14 cellular contexts compared by ENCODE assay signal in genomic region chr7:116674508-116675173, GRCh38. TPM values are rescaled to one million over a fixed set of nuclear protein-coding genes. Genes with fewer than 3 reads are reported as not detected.
DNase-seq lines count a peak whose midpoint lies in the region; ATAC-seq and TF ChIP-seq lines count a peak whose summit lies in the region.
"Had no signal": no experiment of that assay in that cellular context is flagged by ENCODE, and none has a peak within 500 bp of the region (broad histone marks: within the 10 kb centered on the region; RNA-seq: fewer than 3 reads in every experiment).

No MANE protein-coding gene starts in this region.

- no peak overlapping the region for H2BK5ac ChIP-seq in trophoblast cell (ENCODE audit: low read depth, low read length, poor library complexity)

- peaks cover 40% of the 10 kb centered on the region for H3K4me1 ChIP-seq in PC-9 (replicated peaks; ENCODE audit: insufficient read depth)
- H3K4me1 ChIP-seq in trophoblast cell (ENCODE audit: control insufficient read depth in 1 of 2, insufficient read depth in 2 of 2, low read length in 2 of 2) = peaks cover 0 to 8% of the 10 kb centered on the region in 2 experiments

- H3K4me3 ChIP-seq in PC-9 (peak overlapping the region; percentile 98; the same call in 1 of the 2 replicates), epithelial cell of proximal tubule (ENCODE audit: low read depth, low read length) (peak overlapping the region; percentile 78), trophoblast cell (ENCODE audit: low read depth, low read length) (no peak overlapping the region)
- H3K4me3 ChIP-seq: SJSA1 had no signal

- intact Hi-C loops in PC-9 (cut with micrococcal nuclease; ENCODE audit: unreplicated experiment) = loop anchor here (1.0 to 5.0 kb wide), 4 partner anchors 32 to 502 kb away; partner anchors contain the start of gene ST7

- H3K18ac ChIP-seq in trophoblast cell (ENCODE audit: low read length) = no peak overlapping the region

- DNase-seq in EH (ENCODE audit: low read depth) (peak; percentile 74), PC-9 (peak; percentile 22 to 77), epithelial cell of proximal tubule (ENCODE audit: low read depth) (no peak), trophoblast cell (peak; percentile 9 to 43)
- DNase-seq: activated CD4-positive, alpha-beta T cell treated with anti-CD3 and anti-CD28 coated beads, Interleukin-2, amount 50 U/mL, for 1 hour; activated naive CD4-positive, alpha-beta T cell treated with anti-CD3 and anti-CD28 coated beads, Interleukin-2, amount 50 U/mL, for 16 hours; naive thymus-derived CD8-positive, alpha-beta T cell; NCI-H2081 treated with DMSO at 0.1 percent for 48 hours; stimulated activated CD4-positive, alpha-beta T cell treated with anti-CD3 and anti-CD28 coated beads, Interleukin-2, amount 100 ng/mL, for 24 hours had no signal

- POLR2A ChIA-PET in PC-9 (lab: Charles Lee; ENCODE audit: unreplicated experiment) = interaction anchor here (0.5 to 0.7 kb wide), 8 partner anchors 10 to 1627 kb away, joined by 3 to 12 read pairs (median 8); no protein-coding TSS in a partner anchor

- H3K14ac ChIP-seq in trophoblast cell (ENCODE audit: low read length) = no peak overlapping the region

- peak overlapping the region; percentile 91 for H3K4me2 ChIP-seq in PC-9
- no peak overlapping the region for H3K4me2 ChIP-seq in trophoblast cell (ENCODE audit: low read length)

- H3K4ac ChIP-seq in trophoblast cell (ENCODE audit: low read depth, low read length) = no peak overlapping the region

- H4K91ac ChIP-seq in trophoblast cell (ENCODE audit: low read depth, low read length) = no peak overlapping the region

- H2AFZ ChIP-seq in PC-9 = no peak overlapping the region
- H2AFZ ChIP-seq in trophoblast cell (ENCODE audit: insufficient read depth, low read length, poor library complexity) = no peak overlapping the region

- no CpG with 5 or more reads among the region's 7 CpGs for WGBS in trophoblast cell (ENCODE audit: extremely low coverage, insufficient coverage, insufficient read length)

- H2BK120ac ChIP-seq in trophoblast cell (ENCODE audit: insufficient read depth, low read length, poor library complexity) = no peak overlapping the region

- H3K36me3 ChIP-seq in PC-9 (ENCODE audit: low read depth) = no peaks in the 10 kb centered on the region
- H3K36me3 ChIP-seq in trophoblast cell (ENCODE audit: control insufficient read depth in 1 of 2, insufficient read depth in 2 of 2, low read length in 2 of 2) = no peaks in the 10 kb centered on the region
- H3K36me3 ChIP-seq: SJSA1 had no signal

- no peaks in the 10 kb centered on the region; the same call in 1 of the 2 replicates for H4K20me1 ChIP-seq in PC-9 (ENCODE audit: insufficient read depth)

- H3K9me3 ChIP-seq in PC-9 (ENCODE audit: insufficient read depth, low read depth) = peaks cover 9% of the 10 kb centered on the region
- no peaks in the 10 kb centered on the region for H3K9me3 ChIP-seq in trophoblast cell (ENCODE audit: insufficient read depth, low read depth, low read length)
- H3K9me3 ChIP-seq: SJSA1 had no signal

- H3K27me3 ChIP-seq in PC-9 (ENCODE audit: insufficient read depth, low read depth) (no peaks in the 10 kb centered on the region), trophoblast cell (ENCODE audit: insufficient read depth, low read length) (no peaks in the 10 kb centered on the region)
- H3K27me3 ChIP-seq: SJSA1 had no signal

- H2BK12ac ChIP-seq in trophoblast cell (ENCODE audit: low read length) = no peak overlapping the region

- H2AK5ac ChIP-seq in trophoblast cell (ENCODE audit: low read length) = no peak overlapping the region

- H3K79me2 ChIP-seq in PC-9 (ENCODE audit: low read depth) (peaks cover 72% of the 10 kb centered on the region), trophoblast cell (ENCODE audit: control insufficient read depth, insufficient read depth, low read length, poor library complexity) (peaks cover 2% of the 10 kb centered on the region)

- no peak overlapping the region for H4K8ac ChIP-seq in trophoblast cell (ENCODE audit: low read depth, low read length)

- no peaks in the 10 kb centered on the region for H3K9me2 ChIP-seq in PC-9 (ENCODE audit: insufficient read depth)

- no peak overlapping the region for H4K12ac ChIP-seq in trophoblast cell (ENCODE audit: low read depth, low read length)

- no peak for TF ChIP-seq CTCF in PC-9 (conservative IDR thresholded peaks at IDR 0.05)
- TF ChIP-seq CTCF in epithelial cell of proximal tubule (conservative IDR thresholded peaks at IDR 0.05; ENCODE audit: low read depth, low read length) = no peak

- TSS peak; percentile 31 for BruUV-seq in PC-9 (replicated peaks; lab: Mats Ljungman, UMichigan)

- ATAC-seq in HG02852 (IDR thresholded peaks at IDR 0.05; ENCODE audit: unreplicated experiment) (no peak), GM21723 (IDR thresholded peaks at IDR 0.05; ENCODE audit: unreplicated experiment) (no peak), GM19455 (IDR thresholded peaks at IDR 0.05; ENCODE audit: unreplicated experiment) (no peak), GM18870 (IDR thresholded peaks at IDR 0.05; ENCODE audit: unreplicated experiment) (no peak)
- ATAC-seq: naive thymus-derived CD8-positive, alpha-beta T cell had no signal

- H3K27ac ChIP-seq in PC-9 = peak overlapping the region; percentile 68
- H3K27ac ChIP-seq in trophoblast cell (ENCODE audit: low read depth, low read length) = no peak overlapping the region
- H3K27ac ChIP-seq: SJSA1 had no signal

- no peak overlapping the region for H3K23ac ChIP-seq in trophoblast cell (ENCODE audit: low read length)

- peaks cover 18% of the 10 kb centered on the region for H3F3A ChIP-seq in PC-9 (ENCODE audit: insufficient read depth, low read depth)

- no peak overlapping the region for H3K9ac ChIP-seq in trophoblast cell (ENCODE audit: low read length)

- CTCF ChIA-PET in PC-9 (lab: Charles Lee) = interaction anchor here (1.1 to 1.2 kb wide), 2 partner anchors 22 to 28 kb away, joined by 3 to 4 read pairs; no protein-coding TSS in a partner anchor

- H3K79me1 ChIP-seq in trophoblast cell (ENCODE audit: low read length) = peaks cover 5% of the 10 kb centered on the region

RNA-seq across cellular contexts. Expression of gene MET, which starts 2.6 kb away (rescaled TPM):
- 237 and 287 TPM in 2 replicates for total RNA-seq in PC-9 (2021)
- 155 and 164 TPM in 2 replicates for total RNA-seq in epithelial cell of proximal tubule
- polyA plus RNA-seq in trophoblast cell (2013) = 16.2 and 16.3 TPM in 2 replicates
- total RNA-seq: naive thymus-derived CD8-positive, alpha-beta T cell had no signal
- polyA plus RNA-seq: naive thymus-derived CD8-positive, alpha-beta T cell had no signal
